8 cellular contexts compared by ENCODE assay signal in the genomic region with DNA sequence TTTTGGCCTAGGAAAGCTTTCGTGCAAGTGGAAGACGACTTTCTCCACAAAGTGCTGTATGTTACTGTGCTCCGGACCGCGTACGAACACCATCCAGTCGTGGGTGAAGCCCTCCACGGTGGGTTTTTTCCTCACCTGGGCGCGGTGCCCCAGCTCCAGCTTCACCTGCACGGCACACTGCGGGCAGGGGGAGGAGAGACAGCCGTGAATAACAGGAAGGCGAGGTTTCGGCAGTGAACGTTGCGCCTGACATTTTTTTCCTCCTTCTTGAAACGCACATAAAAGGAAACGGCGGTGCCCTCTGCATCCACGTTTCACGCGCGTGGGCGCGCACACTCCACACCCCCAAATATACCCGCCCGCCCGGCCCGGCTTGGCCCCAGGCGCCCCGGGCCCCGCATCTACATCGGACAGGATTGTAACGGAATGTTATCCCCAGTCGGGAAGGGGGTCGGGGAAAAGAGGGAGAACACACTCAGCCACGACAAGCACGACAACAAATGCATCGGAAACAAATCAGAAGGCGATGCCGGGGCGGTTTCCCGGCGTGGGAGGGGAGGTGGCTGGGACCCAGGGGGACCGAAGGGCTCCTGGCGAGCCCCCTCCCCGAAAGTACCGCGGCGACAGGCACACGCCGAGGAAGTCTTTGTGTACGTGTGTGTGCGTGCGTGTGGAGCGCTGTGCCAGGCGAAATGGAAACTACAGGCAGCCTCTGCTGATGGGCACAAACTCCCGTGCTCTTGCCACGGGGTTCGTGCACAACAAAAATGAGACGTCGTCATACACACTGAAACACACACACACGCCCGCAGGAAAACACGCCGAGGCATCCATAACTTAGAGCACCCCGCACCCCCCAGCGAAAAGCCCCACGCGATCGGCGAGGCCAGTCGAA. TPM values are rescaled to one million over a fixed set of nuclear protein-coding genes. Genes with fewer than 3 reads are reported as not detected.
DNase-seq lines count a peak whose midpoint lies in the region; ATAC-seq, FAIRE-seq and TF ChIP-seq lines count a peak whose summit lies in the region.

No MANE protein-coding gene starts in this region.

- peak; percentile 62 for FAIRE-seq in GM12891 (lab: Jason Lieb, UNC)

- WGBS in heart right ventricle, 2 donors = 0% methylated on average over 74 of the region's 74 CpGs

- ATAC-seq in heart right ventricle (no peak), GM21360 (IDR thresholded peaks at IDR 0.05; ENCODE audit: unreplicated experiment) (no peak)

- H3K4me1 ChIP-seq in heart right ventricle = peaks cover 0 to 55% (median 43%) of the 10 kb centered on the region in 9 donors
- peaks cover 33% of the 10 kb centered on the region for H3K4me1 ChIP-seq in vagina

- H3K27me3 ChIP-seq in heart right ventricle = peaks cover 0 to 7% (median 0%) of the 10 kb centered on the region in 7 donors
- H3K27me3 ChIP-seq in vagina = no peaks in the 10 kb centered on the region

- H3K36me3 Mint-ChIP-seq in activated naive CD8-positive, alpha-beta T cell treated with anti-CD3 and anti-CD28 coated beads for 36 hours = peaks cover 18% of the 10 kb centered on the region
- H3K36me3 Mint-ChIP-seq in progenitor cell of endocrine pancreas (ENCODE audit: insufficient read depth) = no peaks in the 10 kb centered on the region

- no peaks in the 10 kb centered on the region for H3K27me3 Mint-ChIP-seq in activated naive CD8-positive, alpha-beta T cell treated with anti-CD3 and anti-CD28 coated beads for 36 hours
- peaks cover 25% of the 10 kb centered on the region for H3K27me3 Mint-ChIP-seq in progenitor cell of endocrine pancreas

- intact Hi-C loops in heart right ventricle (cut with DNase I) (loop anchor here in 9 of 10 donors (2.0 to 10.0 kb wide), 20 partner anchors 61 to 696 kb away; a partner anchor contains a TSS), vagina (cut with DNase I) (loop anchor here (10.0 kb wide), 2 partner anchors 64 to 324 kb away; a partner anchor contains a TSS)

- no peak for TF ChIP-seq CTCF in heart right ventricle (IDR thresholded peaks at IDR 0.05)
- no peak for TF ChIP-seq CTCF in progenitor cell of endocrine pancreas (IDR thresholded peaks at IDR 0.05; ENCODE audit: unreplicated experiment)
- TF ChIP-seq CTCF in vagina (IDR thresholded peaks at IDR 0.05) = no peak

- peak overlapping the region; percentile 97 for H3K27ac Mint-ChIP-seq in activated naive CD8-positive, alpha-beta T cell treated with anti-CD3 and anti-CD28 coated beads for 36 hours
- peak overlapping the region; percentile 84 for H3K27ac Mint-ChIP-seq in progenitor cell of endocrine pancreas

- peaks cover 48% of the 10 kb centered on the region for H3K4me1 Mint-ChIP-seq in activated naive CD8-positive, alpha-beta T cell treated with anti-CD3 and anti-CD28 coated beads for 36 hours
- H3K4me1 Mint-ChIP-seq in progenitor cell of endocrine pancreas (ENCODE audit: low read depth) = peaks cover 30% of the 10 kb centered on the region

- no peak; the same call in 1 of the 2 replicates for TF ChIP-seq POLR2A in GM12891 (IDR thresholded peaks at IDR 0.05; ENCODE audit: low read depth, low read length)
- TF ChIP-seq POLR2A in vagina (IDR thresholded peaks at IDR 0.05) = no peak

- H3K4me3 Mint-ChIP-seq in activated naive CD8-positive, alpha-beta T cell treated with anti-CD3 and anti-CD28 coated beads for 36 hours = peak overlapping the region; percentile 94
- peak overlapping the region; percentile 94 for H3K4me3 Mint-ChIP-seq in progenitor cell of endocrine pancreas (ENCODE audit: low read depth)

- no peaks in the 10 kb centered on the region for H3K9me3 Mint-ChIP-seq in activated naive CD8-positive, alpha-beta T cell treated with anti-CD3 and anti-CD28 coated beads for 36 hours
- H3K9me3 Mint-ChIP-seq in progenitor cell of endocrine pancreas (ENCODE audit: low read depth) = no peaks in the 10 kb centered on the region

- H3K9me3 ChIP-seq in heart right ventricle = no peaks in the 10 kb centered on the region
- no peaks in the 10 kb centered on the region for H3K9me3 ChIP-seq in vagina

- H3K27ac ChIP-seq in heart right ventricle = peak overlapping the region; percentile 82 to 92 (median 85)
- peak overlapping the region; percentile 95 for H3K27ac ChIP-seq in vagina

- H3K4me3 ChIP-seq in heart right ventricle (peak overlapping the region; percentile 66 to 94 (median 88)), vagina (peak overlapping the region; percentile 75 to 95)

- H3K36me3 ChIP-seq in heart right ventricle (no peaks in the 10 kb centered on the region), vagina (no peaks in the 10 kb centered on the region)

- DNase-seq in GM12891 (ENCODE audit: insufficient read length, low spot score) = no peak
- DNase-seq in RPMI8226 = peak; percentile 44
- DNase-seq in activated naive CD8-positive, alpha-beta T cell treated with anti-CD3 and anti-CD28 coated beads for 36 hours = peak; percentile 56
- peak; percentile 31 to 34 for DNase-seq in heart right ventricle
- peak; percentile 13 for DNase-seq in progenitor cell of endocrine pancreas (ENCODE audit: low spot score, unreplicated experiment)
- DNase-seq in vagina (ENCODE audit: extremely low spot score in 2 of 2) = no peak
- DNase-seq in cortex of kidney (lab: John Stamatoyannopoulos, UW) = no peak

TF ChIP-seq in GM12891, 5 proteins besides CTCF, POLR2A, EP300 and RAD21:
- TF ChIP-seq POU2F2 (IDR thresholded peaks at IDR 0.05; ENCODE audit: low read depth, low read length) (no peak), TAF1 (IDR thresholded peaks at IDR 0.05; ENCODE audit: low read depth, low read length) (no peak), POLR2AphosphoS5 (IDR thresholded peaks at IDR 0.05; ENCODE audit: low read depth, low read length) (no peak), PAX5 (IDR thresholded peaks at IDR 0.05; ENCODE audit: insufficient read depth, low read length, severe bottlenecking) (no peak), SPI1 (IDR thresholded peaks at IDR 0.05; ENCODE audit: low read depth, low read length) (no peak)

RNA-seq across cellular contexts. Expression of a gene that starts 1.4 kb away (rescaled TPM):
- 34.2 TPM for polyA plus RNA-seq in GM12891 (2012; ENCODE audit: low read depth, missing spikeins)
- 10 to 100 TPM; 68.0 to 69.9 TPM for total RNA-seq in activated naive CD8-positive, alpha-beta T cell treated with anti-CD3 and anti-CD28 coated beads for 36 hours
- total RNA-seq in heart right ventricle (10 to 100 TPM in 9 of 10 donors, 1 to 10 TPM in 1; 6.3 to 22.7 (median 14.7) TPM), progenitor cell of endocrine pancreas (23.8 and 25.8 TPM in 2 replicates), vagina (8.8 TPM)
- 1 to 10 TPM; 4.3 to 5.4 TPM for polyA plus RNA-seq in heart right ventricle

Comparison
In these comparisons a context has a peak if more than half of its experiments do, and no peak if none do; other contexts are left out.
1. DNase-seq: peak in RPMI8226 (single experiment), activated naive CD8-positive, alpha-beta T cell treated with anti-CD3 and anti-CD28 coated beads for 36 hours (single experiment), heart right ventricle (2 of 2) and progenitor cell of endocrine pancreas (single experiment); none in GM12891 (single experiment), vagina (0 of 2) and cortex of kidney (single experiment).